In the genomic region with DNA sequence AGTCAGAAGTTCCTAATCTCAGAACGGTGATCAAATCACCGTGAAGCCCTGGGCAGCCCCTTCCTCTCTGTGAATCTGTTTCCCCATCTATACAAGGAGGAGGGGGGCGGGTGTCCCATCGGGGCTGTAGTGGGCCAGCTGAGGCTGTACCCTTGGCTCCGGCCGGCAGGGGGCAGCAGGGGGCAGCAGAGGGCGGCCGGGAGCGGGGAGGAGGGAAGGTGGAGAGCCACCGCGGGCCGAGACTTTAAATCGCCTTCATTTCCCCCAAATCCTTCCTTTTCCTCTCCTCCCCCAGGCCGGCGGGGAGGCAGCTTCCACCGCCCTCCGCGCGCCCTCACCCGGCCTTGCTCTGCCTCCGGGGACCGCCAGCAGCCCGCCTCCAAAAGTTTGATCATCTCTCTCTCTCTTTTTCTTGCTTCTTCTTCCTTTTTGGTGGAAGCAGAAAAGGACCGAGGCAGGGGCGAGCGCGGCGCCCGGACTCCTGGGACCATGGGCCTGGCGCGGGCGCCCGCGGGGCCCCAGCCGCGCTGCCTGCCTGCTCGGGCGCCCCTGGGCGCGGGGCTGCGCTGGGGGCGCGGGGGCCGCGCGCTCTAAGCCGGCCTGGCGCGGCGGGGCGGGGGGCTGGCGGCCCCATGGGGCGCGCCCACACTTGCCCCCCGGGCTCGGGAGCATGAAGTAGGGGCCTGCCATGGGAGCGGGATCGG, we compare ENCODE assay signal across 8 cellular contexts. TPM values are rescaled to one million over a fixed set of nuclear protein-coding genes. Genes with fewer than 3 reads are reported as not detected.
DNase-seq lines count a peak whose midpoint lies in the region; ATAC-seq and TF ChIP-seq lines count a peak whose summit lies in the region.

A gene (plus strand): TSS at position 275 of the 704 bp plus-strand sequence. CDS start 414 bp downstream, at position 689.

- H3K4me1 Mint-ChIP-seq in natural killer cell, result peaks cover 11 to 18% of the 10 kb centered on the region in 2 donors
- H3K4me1 Mint-ChIP-seq in stimulated activated memory B cell treated with anti-CD40 and anti-IgM and Interleukin-4, amounts not matched to agents 10 μg/mL and 1 μg/mL and 100 μg/mL, for 72 hours, result peaks cover 27% of the 10 kb centered on the region

- H3K4me3 Mint-ChIP-seq in natural killer cell, result peak within 1 kb of the TSS; percentile 89
- peak within 1 kb of the TSS; percentile 79 for H3K4me3 Mint-ChIP-seq in stimulated activated memory B cell treated with anti-CD40 and anti-IgM and Interleukin-4, amounts not matched to agents 10 μg/mL and 1 μg/mL and 100 μg/mL, for 72 hours

- no peaks in the 10 kb centered on the region for H3K36me3 ChIP-seq in BE2C

- no peaks in the 10 kb centered on the region for H3K9me3 Mint-ChIP-seq in natural killer cell
- no peaks in the 10 kb centered on the region for H3K9me3 Mint-ChIP-seq in stimulated activated memory B cell treated with anti-CD40 and anti-IgM and Interleukin-4, amounts not matched to agents 10 μg/mL and 1 μg/mL and 100 μg/mL, for 72 hours

- TF ChIP-seq CTCF in BE2C (IDR thresholded peaks at IDR 0.05; ENCODE audit: low read depth, low read length) (peak; percentile 81), fibroblast of pulmonary artery (IDR thresholded peaks at IDR 0.05; ENCODE audit: low read length, missing control alignments) (peak; percentile 70), natural killer cell (IDR thresholded peaks at IDR 0.05) (peak; percentile 72)

- no peaks in the 10 kb centered on the region for H3K36me3 Mint-ChIP-seq in natural killer cell
- H3K36me3 Mint-ChIP-seq in stimulated activated memory B cell treated with anti-CD40 and anti-IgM and Interleukin-4, amounts not matched to agents 10 μg/mL and 1 μg/mL and 100 μg/mL, for 72 hours, result no peaks in the 10 kb centered on the region

- H3K9me3 ChIP-seq in BE2C, result no peaks in the 10 kb centered on the region

- ATAC-seq in GM19351 (IDR thresholded peaks at IDR 0.05; ENCODE audit: unreplicated experiment) (peak; percentile 94), natural killer cell (peak; percentile 86 to 98 (median 97))
- ATAC-seq in stimulated activated memory B cell treated with anti-CD40 and anti-IgM and Interleukin-4, amounts not matched to agents 10 μg/mL and 1 μg/mL and 100 μg/mL, for 72 hours, result peak; percentile 85

- no peaks in the 10 kb centered on the region for H3K4me1 ChIP-seq in BE2C

- H3K27me3 Mint-ChIP-seq in natural killer cell (ENCODE audit: low read depth in 2 of 2), result peaks cover 43 to 56% of the 10 kb centered on the region in 2 donors
- peaks cover 71% of the 10 kb centered on the region for H3K27me3 Mint-ChIP-seq in stimulated activated memory B cell treated with anti-CD40 and anti-IgM and Interleukin-4, amounts not matched to agents 10 μg/mL and 1 μg/mL and 100 μg/mL, for 72 hours

- H3K27me3 ChIP-seq in BE2C, result peaks cover 52% of the 10 kb centered on the region

- intact Hi-C loops in natural killer cell (cut with micrococcal nuclease), result loop anchor here (2.0 kb wide), 1 partner anchor 135 kb away; no protein-coding TSS in a partner anchor

- H3K4me3 ChIP-seq in BE2C (ENCODE audit: low read depth, low read length) (peak within 1 kb of the TSS; percentile 53), fibroblast of pulmonary artery (replicated peaks; ENCODE audit: low read depth, low read length) (peak within 1 kb of the TSS; percentile 64)

- DNase-seq in BE2C (peak; percentile 85), HT1080 (ENCODE audit: low read depth) (peak; percentile 74), RKO (ENCODE audit: low spot score) (peak; percentile 84), fibroblast of pulmonary artery (ENCODE audit: low read depth) (peak; percentile 78), natural killer cell (peak; percentile 66)
- peak; percentile 65 for DNase-seq in activated T-helper 9 cell treated with anti-CD3 and anti-CD28 coated beads, Interleukin-2, amount 50 U/mL, for 16 hours (ENCODE audit: low read depth)

- H3K27ac Mint-ChIP-seq in natural killer cell, result no peak within 1 kb of the TSS
- peak within 1 kb of the TSS; percentile 35 for H3K27ac Mint-ChIP-seq in stimulated activated memory B cell treated with anti-CD40 and anti-IgM and Interleukin-4, amounts not matched to agents 10 μg/mL and 1 μg/mL and 100 μg/mL, for 72 hours

RNA-seq across cellular contexts. Expression of the gene that starts here (rescaled TPM):
- 0.08 TPM for polyA plus RNA-seq in BE2C (2012; ENCODE audit: insufficient read depth, insufficient read length, low read depth)
- total RNA-seq in HT1080 (2014; rRNA removed; shearing (Covaris generic)), result 19.1 and 21.1 TPM in 2 replicates
- polyA plus RNA-seq in HT1080 (2015; cell fraction: cytosol; rRNA removed), result 7.8 and 8.5 TPM in 2 replicates
- polyA plus RNA-seq in HT1080 (2015; cell fraction: nucleus; rRNA removed), result 152 and 154 TPM in 2 replicates
- not detected for total RNA-seq in natural killer cell

Comparison
In these comparisons a context has a peak if more than half of its experiments do, and no peak if none do; other contexts are left out.
1. Peak in every context shown above with its lines: DNase-seq, ATAC-seq and H3K4me3 ChIP-seq.
2. RNA of the gene that starts here (total RNA-seq): 19.1 to 21.1 TPM in HT1080; not detected in natural killer cell; every median in the first group is over 10 times any median in the second.
3. Peak in DNase-seq and ATAC-seq in natural killer cell; RNA of the gene not detected or under 1 TPM.